13 cellular contexts compared by ENCODE assay signal in genomic region chr9:112360047-112360804, GRCh38. TPM values are rescaled to one million over a fixed set of nuclear protein-coding genes. Genes with fewer than 3 reads are reported as not detected.
DNase-seq lines count a peak whose midpoint lies in the region; ATAC-seq and TF ChIP-seq lines count a peak whose summit lies in the region.
"Had no signal": no experiment of that assay in that cellular context is flagged by ENCODE, and none has a peak within 500 bp of the region (broad histone marks: within the 10 kb centered on the region; RNA-seq: fewer than 3 reads in every experiment).

No MANE protein-coding gene starts in this region.

- peaks cover 1% of the 10 kb centered on the region for H3K27me3 Mint-ChIP-seq in activated T-cell treated with anti-CD3 and anti-CD28 coated beads, Interleukin-2, amount 50 U/mL, for 4 hours (ENCODE audit: low read depth)
- peaks cover 1 to 9% (median 2%) of the 10 kb centered on the region in 3 donors for H3K27me3 Mint-ChIP-seq in CD14-positive monocyte (ENCODE audit: low read depth in 3 of 3)

- no peak for DNase-seq in activated T-cell treated with anti-CD3 and anti-CD28 coated beads, Interleukin-2, amount 50 U/mL, for 4 hours
- DNase-seq in activated T-cell treated with anti-CD3 and anti-CD28 coated beads for 4 hours: no peak
- no peak for DNase-seq in RWPE1 (ENCODE audit: low spot score)
- DNase-seq in epithelial cell of esophagus (ENCODE audit: low read depth): peak; percentile 58
- no peak for DNase-seq in stimulated activated effector memory CD8-positive, alpha-beta T cell treated with anti-CD3 and anti-CD28 coated beads, Interleukin-12 subunit alpha, Interleukin-12 subunit beta, amount 100 ng/mL, for 72 hours (ENCODE audit: low spot score in 2 of 2)
- no peak for DNase-seq in mucosa of gallbladder (ENCODE audit: low spot score)
- DNase-seq in CD14-positive monocyte (ENCODE audit: low spot score): no peak
- DNase-seq in COR-L47 (lab: John Stamatoyannopoulos, UW): no peak
- DNase-seq: activated CD8-positive, alpha-beta memory T cell treated with anti-CD3 and anti-CD28 coated beads, Interleukin-2, amount 50 U/mL, for 48 hours; NCI-H1436 treated with DMSO at 0.1 percent for 48 hours; NCI-H526; stimulated activated CD4-positive, alpha-beta T cell treated with anti-CD3 and anti-CD28 coated beads, Interleukin-1b, Interleukin-23, amount 100 ng/mL, for 48 hours; uterus had no signal

- no peak for TF ChIP-seq CTCF in RWPE1 (conservative IDR thresholded peaks at IDR 0.05; ENCODE audit: low read depth)
- no peak for TF ChIP-seq CTCF in epithelial cell of esophagus (IDR thresholded peaks at IDR 0.05; ENCODE audit: insufficient read depth, low read depth, low read length, missing control alignments)
- no peak for TF ChIP-seq CTCF in CD14-positive monocyte (IDR thresholded peaks at IDR 0.05)

- H3K27ac ChIP-seq in RWPE1: peak overlapping the region; percentile 34; the same call in 1 of the 2 replicates
- H3K27ac ChIP-seq: uterus had no signal

- CTCF ChIA-PET in RWPE1 (lab: Yijun Ruan, JAX): interaction anchor here (0.6 to 3.5 kb wide), 9 partner anchors 17 to 739 kb away, joined by 3 to 37 read pairs (median 3); partner anchors contain the start of gene PTBP3

- peak; percentile 85 to 87 for ATAC-seq in activated T-cell treated with anti-CD3 and anti-CD28 coated beads, Interleukin-2, amount 50 U/mL, for 4 hours
- peak; percentile 75 for ATAC-seq in stimulated activated effector memory CD8-positive, alpha-beta T cell treated with anti-CD3 and anti-CD28 coated beads, Interleukin-12 subunit alpha, Interleukin-12 subunit beta, amount 100 ng/mL, for 72 hours

- peaks cover 12% of the 10 kb centered on the region for H3K4me1 Mint-ChIP-seq in activated T-cell treated with anti-CD3 and anti-CD28 coated beads, Interleukin-2, amount 50 U/mL, for 4 hours (ENCODE audit: low read depth)
- peaks cover 8% of the 10 kb centered on the region for H3K4me1 Mint-ChIP-seq in stimulated activated effector memory CD8-positive, alpha-beta T cell treated with anti-CD3 and anti-CD28 coated beads, Interleukin-12 subunit alpha, Interleukin-12 subunit beta, amount 100 ng/mL, for 72 hours
- H3K4me1 Mint-ChIP-seq in CD14-positive monocyte: peaks cover 11% of the 10 kb centered on the region

- H3K36me3 Mint-ChIP-seq in activated T-cell treated with anti-CD3 and anti-CD28 coated beads, Interleukin-2, amount 50 U/mL, for 4 hours (ENCODE audit: insufficient read depth): no peaks in the 10 kb centered on the region
- no peaks in the 10 kb centered on the region for H3K36me3 Mint-ChIP-seq in stimulated activated effector memory CD8-positive, alpha-beta T cell treated with anti-CD3 and anti-CD28 coated beads, Interleukin-12 subunit alpha, Interleukin-12 subunit beta, amount 100 ng/mL, for 72 hours
- H3K36me3 Mint-ChIP-seq in CD14-positive monocyte: no peaks in the 10 kb centered on the region

- H3K4me3 Mint-ChIP-seq in activated T-cell treated with anti-CD3 and anti-CD28 coated beads, Interleukin-2, amount 50 U/mL, for 4 hours: no peak overlapping the region
- no peak overlapping the region for H3K4me3 Mint-ChIP-seq in stimulated activated effector memory CD8-positive, alpha-beta T cell treated with anti-CD3 and anti-CD28 coated beads, Interleukin-12 subunit alpha, Interleukin-12 subunit beta, amount 100 ng/mL, for 72 hours
- H3K4me3 Mint-ChIP-seq in CD14-positive monocyte: no peak overlapping the region

- intact Hi-C loops in CD14-positive monocyte (cut with micrococcal nuclease): loop anchor here (5.0 to 10.0 kb wide), 2 partner anchors 263 to 605 kb away; no protein-coding TSS in a partner anchor

- H3K27ac Mint-ChIP-seq in stimulated activated effector memory CD8-positive, alpha-beta T cell treated with anti-CD3 and anti-CD28 coated beads, Interleukin-12 subunit alpha, Interleukin-12 subunit beta, amount 100 ng/mL, for 72 hours: no peak overlapping the region
- peak overlapping the region in 1 of 7 donors; percentile 25 for H3K27ac Mint-ChIP-seq in CD14-positive monocyte

- peaks cover 3% of the 10 kb centered on the region for H3K9me3 Mint-ChIP-seq in activated T-cell treated with anti-CD3 and anti-CD28 coated beads, Interleukin-2, amount 50 U/mL, for 4 hours
- H3K9me3 Mint-ChIP-seq in stimulated activated effector memory CD8-positive, alpha-beta T cell treated with anti-CD3 and anti-CD28 coated beads, Interleukin-12 subunit alpha, Interleukin-12 subunit beta, amount 100 ng/mL, for 72 hours: no peaks in the 10 kb centered on the region
- H3K9me3 Mint-ChIP-seq in CD14-positive monocyte: peaks cover 0 to 3% (median 2%) of the 10 kb centered on the region in 7 donors

- POLR2A ChIA-PET in RWPE1 (lab: Yijun Ruan, JAX; ENCODE audit: low non-redundant PET): no interaction called here

- no peak overlapping the region for H3K4me3 ChIP-seq in epithelial cell of esophagus (ENCODE audit: low read length)
- H3K4me3 ChIP-seq: uterus had no signal

RNA-seq across cellular contexts. Expression of gene HSDL2, which starts 19.7 kb away (rescaled TPM):
- 1 to 10 TPM; 4.7 to 7.8 (median 5.7) TPM for total RNA-seq in activated T-cell treated with anti-CD3 and anti-CD28 coated beads, Interleukin-2, amount 50 U/mL, for 4 hours
- 40.3 TPM for total RNA-seq in mucosa of gallbladder
- polyA plus RNA-seq in CD14-positive monocyte: 10 to 100 TPM; 26.9 to 34.8 TPM

RNA-seq across cellular contexts. Expression of gene PTBP3, which starts 26.8 kb away (rescaled TPM):
- 10 to 100 TPM; 73.1 to 81.1 (median 73.5) TPM for total RNA-seq in activated T-cell treated with anti-CD3 and anti-CD28 coated beads, Interleukin-2, amount 50 U/mL, for 4 hours
- 65.2 TPM for total RNA-seq in mucosa of gallbladder
- 10 to 100 TPM; 51.4 to 68.3 TPM for polyA plus RNA-seq in CD14-positive monocyte
